ENCODE assay signal across 9 cellular contexts in genomic region chr11:67468509-67468834, GRCh38. TPM values are rescaled to one million over a fixed set of nuclear protein-coding genes. Genes with fewer than 3 reads are reported as not detected.
DNase-seq lines count a peak whose midpoint lies in the region; ATAC-seq and TF ChIP-seq lines count a peak whose summit lies in the region.
"Had no signal": no experiment of that assay in that cellular context is flagged by ENCODE, and none has a peak within 500 bp of the region (broad histone marks: within the 10 kb centered on the region; RNA-seq: fewer than 3 reads in every experiment).

No MANE protein-coding gene starts in this region.

- peaks cover 0 to 6% of the 10 kb centered on the region in 2 donors for H3K4me1 ChIP-seq in uterus

- intact Hi-C loops in uterus (cut with DNase I; ENCODE audit: low total_unique reads) = no loop called here

- TF ChIP-seq CTCF in astrocyte of the spinal cord (IDR thresholded peaks at IDR 0.05; ENCODE audit: low read depth, low read length) = no peak
- no peak for TF ChIP-seq CTCF in uterus (IDR thresholded peaks at IDR 0.05)

- peak overlapping the region; percentile 79 for H3K27ac Mint-ChIP-seq in memory B cell

- peak; percentile 70 for DNase-seq in D341Med (ENCODE audit: low spot score)
- peak; percentile 64 for DNase-seq in HT-29 (ENCODE audit: low spot score)
- DNase-seq in astrocyte of the spinal cord (ENCODE audit: low read depth, low spot score) = peak; percentile 11
- peak in 1 of 2 donors; percentile 42 for DNase-seq in memory B cell (ENCODE audit: low spot score in 2 of 2)
- DNase-seq in uterus = no peak
- DNase-seq in GDM1 (lab: John Stamatoyannopoulos, UW) = no peak
- DNase-seq in superior temporal gyrus (ENCODE audit: extremely low spot score) = no peak

- no peaks in the 10 kb centered on the region for H3K9me3 ChIP-seq in uterus

- peak overlapping the region; percentile 71 for H3K4me3 ChIP-seq in astrocyte of the spinal cord (ENCODE audit: low read depth, low read length)
- peak overlapping the region; percentile 77 to 87 for H3K4me3 ChIP-seq in uterus

- H3K27me3 Mint-ChIP-seq in memory B cell = no peaks in the 10 kb centered on the region

- peaks cover 27% of the 10 kb centered on the region for H3K4me1 Mint-ChIP-seq in memory B cell

- TF ChIP-seq POLR2A in uterus (IDR thresholded peaks at IDR 0.05) = no peak

- no peaks in the 10 kb centered on the region for H3K36me3 ChIP-seq in uterus

- peak overlapping the region; percentile 90 for H3K4me3 Mint-ChIP-seq in memory B cell

- ATAC-seq in memory B cell (ENCODE audit: low read depth) (no peak), HG03457 (IDR thresholded peaks at IDR 0.05; ENCODE audit: unreplicated experiment) (no peak)

- peak overlapping the region; percentile 91 to 92 for H3K27ac ChIP-seq in uterus

- no peaks in the 10 kb centered on the region for H3K27me3 ChIP-seq in uterus

- peaks cover 5% of the 10 kb centered on the region for H3K36me3 Mint-ChIP-seq in memory B cell

- no peaks in the 10 kb centered on the region for H3K9me3 Mint-ChIP-seq in memory B cell

- in situ Hi-C loops in astrocyte of the spinal cord (cut with HindIII; ENCODE audit: low sequenced_read_pairs) = no loop called here

RNA-seq across cellular contexts. Expression of gene TMEM134, which starts 0.6 kb away (rescaled TPM):
- 42.5 and 67.7 TPM in 2 replicates for total RNA-seq in HT-29 (2014; rRNA removed; shearing (Covaris generic))
- 10 to 100 TPM in 3 of 4 donors, 1 to 10 TPM in 1; 6.9 to 59.5 (median 36.0) TPM for total RNA-seq in uterus

RNA-seq across cellular contexts. Expression of gene CABP4, which starts 13.3 kb away (rescaled TPM):
- total RNA-seq in HT-29 (2014; rRNA removed; shearing (Covaris generic)) = 11.8 and 16.2 TPM in 2 replicates
- 1 to 10 TPM in 1 of 4 donors, under 1 TPM in 1, not detected in 2; 0.67 to 1.9 TPM for total RNA-seq in uterus

RNA-seq across cellular contexts. Expression of gene AIP, which starts 14.4 kb away (rescaled TPM):
- 149 and 151 TPM in 2 replicates for total RNA-seq in HT-29 (2014; rRNA removed; shearing (Covaris generic))
- total RNA-seq in uterus = 100 to 1,000 TPM in 1 of 4 donors, 10 to 100 TPM in 3; 52.9 to 131 (median 85.5) TPM

RNA-seq across cellular contexts. Expression of gene GPR152, which starts 15.9 kb away (rescaled TPM):
- 0.34 TPM in 1 of 2 replicates, not detected in the other for total RNA-seq in HT-29 (2014; rRNA removed; shearing (Covaris generic))
- total RNA-seq in uterus = not detected
- total RNA-seq: NCI-H460 had no signal

RNA-seq across cellular contexts. Expression of gene CORO1B, which starts 25.2 kb away (rescaled TPM):
- total RNA-seq in HT-29 (2014; rRNA removed; shearing (Covaris generic)) = 357 and 366 TPM in 2 replicates
- 10 to 100 TPM; 34.7 to 79.2 (median 69.0) TPM for total RNA-seq in uterus

Comparison
In these comparisons a context has a peak if more than half of its experiments do, and no peak if none do; other contexts are left out.
1. DNase-seq: peak in D341Med (single experiment), HT-29 (single experiment) and astrocyte of the spinal cord (single experiment); none in uterus (0 of 2), GDM1 (single experiment) and superior temporal gyrus (single experiment).